26 cellular contexts compared by ENCODE assay signal in genomic region chr3:102026656-102027055, GRCh38.
"Had no signal": no experiment of that assay in that cellular context is flagged by ENCODE, and none has a peak within 500 bp of the region (broad histone marks: within the 10 kb centered on the region; RNA-seq: fewer than 3 reads in every experiment).

No MANE protein-coding gene starts in this region.

- DNase-seq: activated CD4-positive, alpha-beta T cell treated with anti-CD3 and anti-CD28 coated beads, Interleukin-2, amount 10 ng/mL, durations not matched to agents 7 days and 5 days; activated CD8-positive, alpha-beta T cell treated with anti-CD3 and anti-CD28 coated beads, Interleukin-2, amount 10 ng/mL, durations not matched to agents 7 days and 5 days; activated naive CD4-positive, alpha-beta T cell treated with anti-CD3 and anti-CD28 coated beads for 36 hours; activated T-cell treated with anti-CD3 and anti-CD28 coated beads, Interleukin-2, amount 50 U/mL, for 4 hours; aorta; brain microvascular endothelial cell; central memory CD4-positive, alpha-beta T cell; endodermal cell; hypothalamus; kidney; left ventricle myocardium inferior; mucosa of descending colon; naive B cell; stimulated activated CD4-positive, alpha-beta T cell treated with anti-CD3 and anti-CD28 coated beads, Interleukin-12 subunit alpha, Interleukin-12 subunit beta, amount 100 ng/mL, for 4 hours; stimulated activated CD4-positive, alpha-beta T cell treated with anti-CD3 and anti-CD28 coated beads, Interleukin-1b, Interleukin-23, amount 100 ng/mL, for 48 hours; stimulated activated CD8-positive, alpha-beta memory T cell treated with anti-CD3 and anti-CD28 coated beads, Interleukin-4, amount 100 ng/mL, for 48 hours; stimulated activated naive CD4-positive, alpha-beta T cell treated with Interleukin-2 at 50 U/mL for 16 hours; T-helper 9 cell; uterus had no signal

- FAIRE-seq: kidney had no signal

- H3K4me3 Mint-ChIP-seq: activated CD4-positive, alpha-beta T cell treated with anti-CD3 and anti-CD28 coated beads, Interleukin-2, amount 10 ng/mL, durations not matched to agents 7 days and 5 days; activated CD8-positive, alpha-beta T cell treated with anti-CD3 and anti-CD28 coated beads, Interleukin-2, amount 10 ng/mL, durations not matched to agents 7 days and 5 days; activated naive CD4-positive, alpha-beta T cell treated with anti-CD3 and anti-CD28 coated beads for 36 hours; activated T-cell treated with anti-CD3 and anti-CD28 coated beads, Interleukin-2, amount 50 U/mL, for 4 hours; endodermal cell; memory B cell; neural crest cell had no signal

- H3K27ac Mint-ChIP-seq: activated CD4-positive, alpha-beta T cell treated with anti-CD3 and anti-CD28 coated beads, Interleukin-2, amount 10 ng/mL, durations not matched to agents 7 days and 5 days; activated CD8-positive, alpha-beta T cell treated with anti-CD3 and anti-CD28 coated beads, Interleukin-2, amount 10 ng/mL, durations not matched to agents 7 days and 5 days; activated naive CD4-positive, alpha-beta T cell treated with anti-CD3 and anti-CD28 coated beads for 36 hours; endodermal cell; memory B cell had no signal

- H3K4me1 Mint-ChIP-seq: activated CD4-positive, alpha-beta T cell treated with anti-CD3 and anti-CD28 coated beads, Interleukin-2, amount 10 ng/mL, durations not matched to agents 7 days and 5 days; endodermal cell; neural crest cell had no signal

- H3K27ac ChIP-seq: brain microvascular endothelial cell, epithelial cell of prostate, left ventricle myocardium inferior, prostate gland, right atrium auricular region, tibial nerve, uterus had no signal

- H3K27me3 ChIP-seq: brain microvascular endothelial cell, right atrium auricular region, tibial nerve, uterus had no signal

- ATAC-seq: activated CD4-positive, CD25-positive, alpha-beta regulatory T cell treated with anti-CD3 and anti-CD28 coated beads, Interleukin-2, amount 50 U/mL, for 24 hours; activated CD8-positive, alpha-beta T cell treated with anti-CD3 and anti-CD28 coated beads, Interleukin-2, amount 10 ng/mL, durations not matched to agents 7 days and 5 days; activated T-cell treated with anti-CD3 and anti-CD28 coated beads, Interleukin-2, amount 50 U/mL, for 4 hours; mucosa of descending colon had no signal

- H3K4me3 ChIP-seq: left ventricle myocardium inferior, mucosa of descending colon, prostate gland, right atrium auricular region, tibial nerve, uterus had no signal

- H3K9me3 ChIP-seq: left ventricle myocardium inferior, mucosa of descending colon, prostate gland, right atrium auricular region, tibial nerve, uterus had no signal

- H3K36me3 Mint-ChIP-seq: memory B cell, naive B cell had no signal

- H3K4me1 ChIP-seq: left ventricle myocardium inferior, prostate gland, right atrium auricular region, uterus had no signal

- H3K36me3 ChIP-seq: brain microvascular endothelial cell, left ventricle myocardium inferior, prostate gland, right atrium auricular region, tibial nerve, uterus had no signal

- H3K9me3 Mint-ChIP-seq: activated naive CD4-positive, alpha-beta T cell treated with anti-CD3 and anti-CD28 coated beads for 36 hours; activated T-cell treated with anti-CD3 and anti-CD28 coated beads, Interleukin-2, amount 50 U/mL, for 4 hours; endodermal cell; memory B cell; naive B cell; neural crest cell had no signal

- H3K27me3 Mint-ChIP-seq: activated CD4-positive, alpha-beta T cell treated with anti-CD3 and anti-CD28 coated beads, Interleukin-2, amount 10 ng/mL, durations not matched to agents 7 days and 5 days; memory B cell; naive B cell had no signal
